Comparison of ENCODE assay signal across 9 cellular contexts in the genomic region with DNA sequence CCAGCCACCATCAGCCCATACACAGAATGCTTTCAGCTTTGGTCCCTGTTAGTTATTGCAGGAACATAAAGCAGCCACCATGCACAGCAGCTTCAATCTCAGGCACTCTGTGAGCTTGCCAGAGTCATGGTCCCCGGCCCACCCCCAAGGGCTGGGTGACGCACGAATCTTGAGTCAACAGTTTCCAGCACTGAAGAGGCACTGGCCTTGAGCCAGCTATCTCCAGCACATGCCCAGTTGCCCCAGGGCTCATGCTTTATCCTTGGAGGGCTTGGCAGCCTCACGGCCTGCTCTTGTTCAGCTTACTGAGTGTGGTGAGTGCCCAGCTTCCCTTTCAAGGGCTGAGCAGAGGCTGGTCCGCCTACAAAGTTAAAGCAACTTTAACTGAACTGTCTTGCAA.
DNase-seq lines count a peak whose midpoint lies in the region; ATAC-seq and TF ChIP-seq lines count a peak whose summit lies in the region.
"Had no signal": no experiment of that assay in that cellular context is flagged by ENCODE, and none has a peak within 500 bp of the region (broad histone marks: within the 10 kb centered on the region; RNA-seq: fewer than 3 reads in every experiment).

No MANE protein-coding gene starts in this region.

- in situ Hi-C loops in G401 (cut with HindIII; ENCODE audit: low sequenced_read_pairs) = no loop called here
- in situ Hi-C loops in GM13976 (cut with MboI; ENCODE audit: low sequenced_read_pairs, unreplicated experiment) = no loop called here

- no peaks in the 10 kb centered on the region for H3K36me3 ChIP-seq in fibroblast of lung (ENCODE audit: control insufficient read depth, insufficient read depth, low read length)

- no peak overlapping the region for H3K4me2 ChIP-seq in fibroblast of lung (ENCODE audit: extremely low read depth, insufficient read depth, low read length)

- intact Hi-C loops in posterior vena cava (cut with DNase I) = no loop called here

- H3K27ac Mint-ChIP-seq in activated T-helper 17 cell treated with anti-CD3 and anti-CD28 coated beads, Interleukin-2, amount 50 U/mL, for 72 hours = no peak overlapping the region
- H3K27ac Mint-ChIP-seq: activated naive CD4-positive, alpha-beta T cell treated with anti-CD3 and anti-CD28 coated beads, Interleukin-2, amount 50 U/mL, for 24 hours had no signal

- H4K20me1 ChIP-seq in fibroblast of lung (ENCODE audit: control insufficient read depth, extremely low read depth, insufficient read depth, low read length) = no peaks in the 10 kb centered on the region

- no peak for ATAC-seq in GM19324 (IDR thresholded peaks at IDR 0.05; ENCODE audit: low FRiP score, unreplicated experiment)
- ATAC-seq in activated T-helper 17 cell treated with anti-CD3 and anti-CD28 coated beads, Interleukin-2, amount 50 U/mL, for 72 hours (replicated peaks) = no peak
- ATAC-seq in activated CD4-positive, CD25-positive, alpha-beta regulatory T cell treated with anti-CD3 and anti-CD28 coated beads, Interleukin-2, amount 50 U/mL, for 24 hours = no peak

- no peaks in the 10 kb centered on the region for H3K27me3 ChIP-seq in fibroblast of lung (ENCODE audit: control insufficient read depth, insufficient read depth, low read length)

- no peak for TF ChIP-seq CTCF in fibroblast of lung (conservative IDR thresholded peaks at IDR 0.05 in 1 of 2, IDR thresholded peaks at IDR 0.05 in 1 of 2; ENCODE audit: low read depth in 1 of 2, low read length in 2 of 2)
- TF ChIP-seq CTCF in GM13976 (IDR thresholded peaks at IDR 0.05; ENCODE audit: borderline replicate concordance, control extremely low read depth, extremely low read depth, insufficient read depth, missing control alignments) = no peak

- H3K27ac ChIP-seq in fibroblast of lung (ENCODE audit: insufficient read depth, low read length) = no peak overlapping the region

- no peak overlapping the region for H3K4me3 Mint-ChIP-seq in activated T-helper 17 cell treated with anti-CD3 and anti-CD28 coated beads, Interleukin-2, amount 50 U/mL, for 72 hours
- H3K4me3 Mint-ChIP-seq: activated naive CD4-positive, alpha-beta T cell treated with anti-CD3 and anti-CD28 coated beads, Interleukin-2, amount 50 U/mL, for 24 hours had no signal

- H3K4me1 ChIP-seq in fibroblast of lung (ENCODE audit: control insufficient read depth, extremely low read depth, insufficient read depth, low read length) = no peaks in the 10 kb centered on the region

- peaks cover 19% of the 10 kb centered on the region for H3K4me1 Mint-ChIP-seq in activated T-helper 17 cell treated with anti-CD3 and anti-CD28 coated beads, Interleukin-2, amount 50 U/mL, for 72 hours

- DNase-seq in G401 (ENCODE audit: low spot score) (peak; percentile 35), NCI-H748 (lab: John Stamatoyannopoulos, UW; ENCODE audit: unreplicated experiment) (peak; percentile 86), fibroblast of lung (ENCODE audit: low read depth in 2 of 2) (peak; percentile 49 to 76), posterior vena cava (ENCODE audit: low spot score) (peak; percentile 96), GM13976 (ENCODE audit: low spot score) (no peak)

- H3K9me3 ChIP-seq in fibroblast of lung (ENCODE audit: control insufficient read depth, insufficient read depth, low read depth, low read length) = no peaks in the 10 kb centered on the region

- no peaks in the 10 kb centered on the region for H3K36me3 Mint-ChIP-seq in activated T-helper 17 cell treated with anti-CD3 and anti-CD28 coated beads, Interleukin-2, amount 50 U/mL, for 72 hours (ENCODE audit: low read depth)
- H3K36me3 Mint-ChIP-seq: activated naive CD4-positive, alpha-beta T cell treated with anti-CD3 and anti-CD28 coated beads, Interleukin-2, amount 50 U/mL, for 24 hours had no signal

- H3K4me3 ChIP-seq in fibroblast of lung (replicated peaks in 1 of 4; ENCODE audit: control extremely low read depth in 1 of 4, insufficient read depth in 1 of 4, low read depth in 3 of 4, low read length in 4 of 4) = no peak overlapping the region

- no peak overlapping the region for H3K9ac ChIP-seq in fibroblast of lung (ENCODE audit: insufficient read depth, low read length)

- no peaks in the 10 kb centered on the region for H3K79me2 ChIP-seq in fibroblast of lung (ENCODE audit: control insufficient read depth, insufficient read depth, low read length)

- no peak overlapping the region for H2AFZ ChIP-seq in fibroblast of lung (ENCODE audit: low read length)

- H3K9me3 Mint-ChIP-seq in activated T-helper 17 cell treated with anti-CD3 and anti-CD28 coated beads, Interleukin-2, amount 50 U/mL, for 72 hours = no peaks in the 10 kb centered on the region
- H3K9me3 Mint-ChIP-seq: activated naive CD4-positive, alpha-beta T cell treated with anti-CD3 and anti-CD28 coated beads, Interleukin-2, amount 50 U/mL, for 24 hours had no signal

- no peaks in the 10 kb centered on the region for H3K27me3 Mint-ChIP-seq in activated T-helper 17 cell treated with anti-CD3 and anti-CD28 coated beads, Interleukin-2, amount 50 U/mL, for 72 hours
- H3K27me3 Mint-ChIP-seq: activated naive CD4-positive, alpha-beta T cell treated with anti-CD3 and anti-CD28 coated beads, Interleukin-2, amount 50 U/mL, for 24 hours had no signal
